ENCODE assay signal across 1 cellular context in genomic region chr4:76305971-76306881, GRCh38.
A peak's percentile ranks its signal among the peaks of the same experiment; 100 is the strongest.
TF ChIP-seq lines count a peak whose summit lies in the region.

Gene STBD1 (plus strand): TSS chr4:76306733. CDS start chr4:76306770, 37 bp downstream.

TF ChIP-seq in HepG2, 621 proteins besides CTCF, POLR2A, EP300 and RAD21 (continued from another document and continues in another):
- peak; percentile 53; the same call in 1 of the 2 replicates for TF ChIP-seq ZNF354B (CRISPR knock-in tag; IDR thresholded peaks at IDR 0.05)
- peak; percentile 55 to 90; a peak in 3 of 4 replicates for TF ChIP-seq HMGXB4 (CRISPR knock-in tag; IDR thresholded peaks at IDR 0.05; ENCODE audit: borderline replicate concordance in 1 of 2, low read depth in 1 of 2)
- no peak for TF ChIP-seq ZNF17 (CRISPR knock-in tag; IDR thresholded peaks at IDR 0.05)
- peak; percentile 36; the same call in 1 of the 2 replicates for TF ChIP-seq PHF20 (CRISPR knock-in tag; IDR thresholded peaks at IDR 0.05)
- TF ChIP-seq ZFP91 (CRISPR knock-in tag; IDR thresholded peaks at IDR 0.05; ENCODE audit: borderline replicate concordance): peak; percentile 78
- peak; percentile 36 for TF ChIP-seq XRCC5 (optimal IDR thresholded peaks at IDR 0.05; ENCODE audit: low read length)
- 0 out of 2 replicates have a peak, but pooled peaks have one; percentile 60 for TF ChIP-seq HINFP (CRISPR knock-in tag; IDR thresholded peaks at IDR 0.05; ENCODE audit: low read depth)
- TF ChIP-seq ZNF326 (CRISPR knock-in tag; IDR thresholded peaks at IDR 0.05; ENCODE audit: borderline replicate concordance): no peak
- TF ChIP-seq THRA (CRISPR knock-in tag; IDR thresholded peaks at IDR 0.05; ENCODE audit: borderline replicate concordance): no peak
- TF ChIP-seq RFXAP (CRISPR knock-in tag; IDR thresholded peaks at IDR 0.05; ENCODE audit: borderline replicate concordance): peak; percentile 56; the same call in 1 of the 2 replicates
- TF ChIP-seq REL (CRISPR knock-in tag; conservative IDR thresholded peaks at IDR 0.05): peak; percentile 79
- TF ChIP-seq ZNF296 (CRISPR knock-in tag; conservative IDR thresholded peaks at IDR 0.05): no peak
- TF ChIP-seq HES4 (CRISPR knock-in tag; IDR thresholded peaks at IDR 0.05; ENCODE audit: borderline replicate concordance): peak; percentile 47; the same call in 1 of the 2 replicates
- peak; percentile 46; the same call in 1 of the 2 replicates for TF ChIP-seq ZNF556 (CRISPR knock-in tag; IDR thresholded peaks at IDR 0.05; ENCODE audit: borderline replicate concordance)
- peak; percentile 88; the same call in 1 of the 2 replicates for TF ChIP-seq KMT2A (CRISPR knock-in tag; IDR thresholded peaks at IDR 0.05)
- no peak; the same call in 1 of the 2 replicates for TF ChIP-seq CHCHD3 (CRISPR knock-in tag; IDR thresholded peaks at IDR 0.05)
- TF ChIP-seq MTERF4 (CRISPR knock-in tag; IDR thresholded peaks at IDR 0.05): 0 out of 2 replicates have a peak, but pooled peaks have one; percentile 70
- TF ChIP-seq ZNF784 (CRISPR knock-in tag; IDR thresholded peaks at IDR 0.05; ENCODE audit: borderline replicate concordance): no peak; the same call in 1 of the 2 replicates
- TF ChIP-seq SMARCC2 (IDR thresholded peaks at IDR 0.05): no peak
- 0 out of 2 replicates have a peak, but pooled peaks have one; percentile 22 for TF ChIP-seq ZKSCAN8 (CRISPR knock-in tag; IDR thresholded peaks at IDR 0.05; ENCODE audit: borderline replicate concordance)
- 0 out of 2 replicates have a peak, but pooled peaks have one; percentile 40 for TF ChIP-seq ZNF780A (CRISPR knock-in tag; IDR thresholded peaks at IDR 0.05)
- TF ChIP-seq YEATS4 (CRISPR knock-in tag; IDR thresholded peaks at IDR 0.05; ENCODE audit: borderline replicate concordance): peak; percentile 83
- TF ChIP-seq ZXDC (CRISPR knock-in tag; IDR thresholded peaks at IDR 0.05): no peak
- TF ChIP-seq ZNF292 (CRISPR knock-in tag; IDR thresholded peaks at IDR 0.05; ENCODE audit: borderline replicate concordance, low read depth): peak; percentile 39; the same call in 1 of the 2 replicates
- TF ChIP-seq GABPB1 (CRISPR knock-in tag; IDR thresholded peaks at IDR 0.05): peak; percentile 87
- peak; percentile 90; the same call in 1 of the 2 replicates for TF ChIP-seq ZNF773 (CRISPR knock-in tag; IDR thresholded peaks at IDR 0.05; ENCODE audit: borderline replicate concordance)
- peak; percentile 75; the same call in 1 of the 2 replicates for TF ChIP-seq ZNF101 (CRISPR knock-in tag; IDR thresholded peaks at IDR 0.05; ENCODE audit: borderline replicate concordance, low read depth)
- no peak for TF ChIP-seq NR2F2 (IDR thresholded peaks at IDR 0.05; ENCODE audit: borderline replicate concordance, low read depth)
- 0 out of 2 replicates have a peak, but pooled peaks have one; percentile 7 for TF ChIP-seq KLF12 (CRISPR knock-in tag; IDR thresholded peaks at IDR 0.05; ENCODE audit: borderline replicate concordance)
- no peak for TF ChIP-seq ZNF30 (CRISPR knock-in tag; IDR thresholded peaks at IDR 0.05)
- no peak for TF ChIP-seq HMGA1 (CRISPR knock-in tag; conservative IDR thresholded peaks at IDR 0.05)
- 0 out of 2 replicates have a peak, but pooled peaks have one; percentile 30 for TF ChIP-seq ETS1 (CRISPR knock-in tag; IDR thresholded peaks at IDR 0.05)
- TF ChIP-seq DR1 (CRISPR knock-in tag; IDR thresholded peaks at IDR 0.05): no peak; the same call in none of the 2 replicates
- no peak for TF ChIP-seq PREB (CRISPR knock-in tag; IDR thresholded peaks at IDR 0.05)
- TF ChIP-seq ZNF280D (CRISPR knock-in tag; IDR thresholded peaks at IDR 0.05): no peak; the same call in 1 of the 2 replicates
- peak; percentile 89; the same call in 1 of the 2 replicates for TF ChIP-seq ARHGAP35 (CRISPR knock-in tag; IDR thresholded peaks at IDR 0.05; ENCODE audit: borderline replicate concordance)
- no peak for TF ChIP-seq PLSCR1 (CRISPR knock-in tag; IDR thresholded peaks at IDR 0.05; ENCODE audit: borderline replicate concordance)
- TF ChIP-seq ATF3 (CRISPR knock-in tag; IDR thresholded peaks at IDR 0.05): 0 out of 2 replicates have a peak, but pooled peaks have one; percentile 7
- TF ChIP-seq KLF6 (CRISPR knock-in tag; IDR thresholded peaks at IDR 0.05): peak; percentile 38; the same call in 1 of the 2 replicates
- TF ChIP-seq KAT8 (CRISPR knock-in tag; IDR thresholded peaks at IDR 0.05): peak; percentile 57
- TF ChIP-seq CBFB (CRISPR knock-in tag; IDR thresholded peaks at IDR 0.05): 0 out of 2 replicates have a peak, but pooled peaks have one; percentile 20
